ENCODE assay signal across 12 cellular contexts in genomic region chr4:38119663-38120374, GRCh38.
A peak's percentile ranks its signal among the peaks of the same experiment; 100 is the strongest.
DNase-seq lines count a peak whose midpoint lies in the region; ATAC-seq and TF ChIP-seq lines count a peak whose summit lies in the region.
"Had no signal": no experiment of that assay in that cellular context is flagged by ENCODE, and none has a peak within 500 bp of the region (broad histone marks: within the 10 kb centered on the region; RNA-seq: fewer than 3 reads in every experiment).

No MANE protein-coding gene starts in this region.

- peaks cover 32% of the 10 kb centered on the region for H3K4me1 ChIP-seq in left ventricle myocardium inferior
- H3K4me1 ChIP-seq in A673 (ENCODE audit: insufficient read depth, low read length, poor library complexity, severe bottlenecking), result peaks cover 5% of the 10 kb centered on the region
- H3K4me1 ChIP-seq: BLaER1 had no signal

- H3K36me3 ChIP-seq in left ventricle myocardium inferior (peaks cover 82% of the 10 kb centered on the region), A673 (ENCODE audit: insufficient read depth, low read length, poor library complexity, severe bottlenecking) (no peaks in the 10 kb centered on the region)

- H3K27ac ChIP-seq in left ventricle myocardium inferior (replicated peaks) (peak overlapping the region; percentile 47), A673 (ENCODE audit: low read depth, low read length, poor library complexity, severe bottlenecking) (no peak overlapping the region)
- H3K27ac ChIP-seq: BLaER1 had no signal

- no peak for ATAC-seq in GM18511 (IDR thresholded peaks at IDR 0.05; ENCODE audit: unreplicated experiment)

- H3K4me3 ChIP-seq in left ventricle myocardium inferior (no peak overlapping the region), A673 (ENCODE audit: low read depth, low read length, poor library complexity, severe bottlenecking) (no peak overlapping the region)
- H3K4me3 ChIP-seq: BLaER1 had no signal

- DNase-seq in NCI-H524 (lab: John Stamatoyannopoulos, UW), result peak; percentile 27 to 64
- DNase-seq in NCI-H524 treated with DMSO at 0.1 percent for 48 hours (lab: John Stamatoyannopoulos, UW), result no peak
- peak; percentile 83 for DNase-seq in T1000 (lab: John Stamatoyannopoulos, UW)
- DNase-seq in left ventricle myocardium inferior, result no peak
- peak; percentile 14 for DNase-seq in superior temporal gyrus (ENCODE audit: extremely low spot score)
- DNase-seq in A673 (ENCODE audit: low spot score), result no peak
- DNase-seq in D341Med (ENCODE audit: low spot score), result no peak
- DNase-seq: activated CD4-positive, alpha-beta memory T cell treated with anti-CD3 and anti-CD28 coated beads, Interleukin-2, amount 10 ng/mL, durations not matched to agents 7 days and 5 days; naive B cell; NCI-H82 had no signal

- H3K27me3 ChIP-seq in left ventricle myocardium inferior (ENCODE audit: low read depth) (no peaks in the 10 kb centered on the region), A673 (replicated peaks; ENCODE audit: insufficient read depth, low read depth, low read length, poor library complexity) (no peaks in the 10 kb centered on the region)
- H3K27me3 ChIP-seq: BLaER1 had no signal

- POLR2A ChIA-PET in A673 (lab: Charles Lee; ENCODE audit: low non-redundant PET), result no interaction called here

- CTCF ChIA-PET in A673 (lab: Charles Lee), result no interaction called here

- TF ChIP-seq CTCF in left ventricle myocardium inferior (IDR thresholded peaks at IDR 0.05; ENCODE audit: borderline replicate concordance), result no peak
- no peak for TF ChIP-seq CTCF in A673 (conservative IDR thresholded peaks at IDR 0.05; ENCODE audit: low read depth, low read length)

- H3K9me3 ChIP-seq in left ventricle myocardium inferior (replicated peaks) (no peaks in the 10 kb centered on the region), A673 (ENCODE audit: low read depth, low read length, poor library complexity, severe bottlenecking) (no peaks in the 10 kb centered on the region)
- H3K9me3 ChIP-seq: BLaER1 had no signal

- BruUV-seq in A673 (replicated peaks; lab: Mats Ljungman, UMichigan), result no TSS peak

- intact Hi-C loops in left ventricle myocardium inferior (cut with micrococcal nuclease) (no loop called here), A673 (cut with micrococcal nuclease; ENCODE audit: unreplicated experiment) (no loop called here)

Comparison
In these comparisons a context has a peak if more than half of its experiments do, and no peak if none do; other contexts are left out.
1. DNase-seq: peak in NCI-H524 (2 of 2), T1000 (single experiment) and superior temporal gyrus (single experiment); none in NCI-H524 treated with DMSO at 0.1 percent for 48 hours (single experiment), left ventricle myocardium inferior (single experiment), A673 (single experiment) and D341Med (single experiment).